ENCODE assay signal across 10 cellular contexts in genomic region chr19:3099347-3100145, GRCh38. TPM values are rescaled to one million over a fixed set of nuclear protein-coding genes. Genes with fewer than 3 reads are reported as not detected.
DNase-seq lines count a peak whose midpoint lies in the region; ATAC-seq and TF ChIP-seq lines count a peak whose summit lies in the region.
"Had no signal": no experiment of that assay in that cellular context is flagged by ENCODE, and none has a peak within 500 bp of the region (broad histone marks: within the 10 kb centered on the region; RNA-seq: fewer than 3 reads in every experiment).

No MANE protein-coding gene starts in this region.

- H3K9me3 Mint-ChIP-seq in MCF 10A (ENCODE audit: unreplicated experiment) = no peaks in the 10 kb centered on the region
- no peaks in the 10 kb centered on the region for H3K9me3 Mint-ChIP-seq in naive thymus-derived CD8-positive, alpha-beta T cell
- H3K9me3 Mint-ChIP-seq: activated CD8-positive, alpha-beta T cell treated with anti-CD3 and anti-CD28 coated beads for 36 hours had no signal

- H3K27ac ChIP-seq in mammary epithelial cell (ENCODE audit: insufficient read depth, low read depth, low read length) (no peak overlapping the region), coronary artery (peak overlapping the region; percentile 76 to 83), upper lobe of right lung (peak overlapping the region; percentile 84)
- H3K27ac ChIP-seq: foreskin keratinocyte had no signal

- H3K4me3 ChIP-seq in mammary epithelial cell (replicated peaks in 1 of 3; ENCODE audit: insufficient read depth in 1 of 3, low read depth in 2 of 3, low read length in 3 of 3) = no peak overlapping the region
- H3K4me3 ChIP-seq in coronary artery = peak overlapping the region; percentile 99
- H3K4me3 ChIP-seq in upper lobe of right lung = peak overlapping the region; percentile 69

- no peak overlapping the region for H3K9ac ChIP-seq in mammary epithelial cell (ENCODE audit: insufficient read depth, low read length)

- in situ Hi-C loops in mammary epithelial cell (cut with MboI; ENCODE audit: low sequenced_read_pairs in 2 of 2) = loop anchor here (10.0 kb wide), 2 partner anchors 135 to 145 kb away; no protein-coding TSS in a partner anchor

- no peaks in the 10 kb centered on the region for H3K27me3 ChIP-seq in mammary epithelial cell (ENCODE audit: insufficient read depth, low read length)
- no peaks in the 10 kb centered on the region for H3K27me3 ChIP-seq in upper lobe of right lung
- H3K27me3 ChIP-seq: foreskin keratinocyte had no signal

- H3K9me3 ChIP-seq in mammary epithelial cell (replicated peaks; ENCODE audit: insufficient read depth, low read length) (no peaks in the 10 kb centered on the region), upper lobe of right lung (no peaks in the 10 kb centered on the region)

- H3K27me3 Mint-ChIP-seq in MCF 10A (ENCODE audit: insufficient read depth, unreplicated experiment) = no peaks in the 10 kb centered on the region
- peaks cover 0 to 7% (median 0%) of the 10 kb centered on the region in 5 donors for H3K27me3 Mint-ChIP-seq in naive thymus-derived CD8-positive, alpha-beta T cell

- no peak overlapping the region for H2AFZ ChIP-seq in mammary epithelial cell (ENCODE audit: low read depth, low read length)

- WGBS in mammary epithelial cell (ENCODE audit: low coverage, missing lambda C conversion rate) = 90% methylated on average over 20 of the region's 29 CpGs

- TF ChIP-seq CTCF in MCF 10A (IDR thresholded peaks at IDR 0.05; ENCODE audit: unreplicated experiment) (no peak), mammary epithelial cell (conservative IDR thresholded peaks at IDR 0.05 in 1 of 2, IDR thresholded peaks at IDR 0.05 in 1 of 2; ENCODE audit: extremely low read depth in 1 of 2, insufficient read depth in 1 of 2, low read depth in 1 of 2, low read length in 2 of 2) (no peak), coronary artery (IDR thresholded peaks at IDR 0.05) (no peak), upper lobe of right lung (IDR thresholded peaks at IDR 0.05) (no peak)

- peaks cover 39% of the 10 kb centered on the region for H3K4me1 ChIP-seq in mammary epithelial cell (ENCODE audit: insufficient read depth, low read length)
- peaks cover 64% of the 10 kb centered on the region for H3K4me1 ChIP-seq in upper lobe of right lung
- H3K4me1 ChIP-seq: foreskin keratinocyte had no signal

- ATAC-seq in naive thymus-derived CD8-positive, alpha-beta T cell = no peak
- ATAC-seq in upper lobe of right lung = no peak
- no peak for ATAC-seq in GM21723 (IDR thresholded peaks at IDR 0.05; ENCODE audit: unreplicated experiment)
- ATAC-seq in GM18873 (IDR thresholded peaks at IDR 0.05; ENCODE audit: low FRiP score, unreplicated experiment) = no peak
- ATAC-seq: activated CD8-positive, alpha-beta T cell treated with anti-CD3 and anti-CD28 coated beads for 36 hours; foreskin keratinocyte had no signal

- H3K79me2 ChIP-seq in mammary epithelial cell (ENCODE audit: insufficient read depth, low read length) = peaks cover 94% of the 10 kb centered on the region

- peak overlapping the region; percentile 93 for H3K4me3 Mint-ChIP-seq in MCF 10A (ENCODE audit: unreplicated experiment)
- peak overlapping the region; percentile 73 to 88 (median 76) for H3K4me3 Mint-ChIP-seq in naive thymus-derived CD8-positive, alpha-beta T cell
- H3K4me3 Mint-ChIP-seq: activated CD8-positive, alpha-beta T cell treated with anti-CD3 and anti-CD28 coated beads for 36 hours had no signal

- H3K36me3 Mint-ChIP-seq in MCF 10A (ENCODE audit: insufficient read depth, unreplicated experiment) = peaks cover 7% of the 10 kb centered on the region
- no peaks in the 10 kb centered on the region for H3K36me3 Mint-ChIP-seq in naive thymus-derived CD8-positive, alpha-beta T cell

- dilution Hi-C loops in mammary epithelial cell (cut with HindIII; ENCODE audit: low sequenced_read_pairs) = loop anchor here (5.0 kb wide), 3 partner anchors 42 to 78 kb away; partner anchors contain the start of gene S1PR4

- no TSS peak for BruUV-seq in MCF 10A (replicated peaks; lab: Mats Ljungman, UMichigan)
- BruUV-seq in mammary epithelial cell (replicated peaks; lab: Mats Ljungman, UMichigan) = no TSS peak

- CTCF ChIA-PET in MCF 10A (lab: Yijun Ruan, JAX) (interaction anchor here (0.6 to 2.2 kb wide), 3 partner anchors 9 to 94 kb away, joined by 3 to 18 read pairs (median 3); no protein-coding TSS in a partner anchor), mammary epithelial cell (lab: Charles Lee; ENCODE audit: low non-redundant PET) (no interaction called here)

- H3K4me1 Mint-ChIP-seq in MCF 10A (ENCODE audit: insufficient read depth, unreplicated experiment) = peaks cover 24% of the 10 kb centered on the region
- peaks cover 23 to 42% (median 37%) of the 10 kb centered on the region in 4 donors for H3K4me1 Mint-ChIP-seq in naive thymus-derived CD8-positive, alpha-beta T cell

- H3K27ac Mint-ChIP-seq in MCF 10A (ENCODE audit: low read depth, unreplicated experiment) = peak overlapping the region; percentile 69
- H3K27ac Mint-ChIP-seq in naive thymus-derived CD8-positive, alpha-beta T cell = peak overlapping the region in 7 of 10 donors; percentile 55 to 96 (median 85)
- H3K27ac Mint-ChIP-seq: activated CD8-positive, alpha-beta T cell treated with anti-CD3 and anti-CD28 coated beads for 36 hours had no signal

- intact Hi-C loops in MCF 10A (cut with micrococcal nuclease) (no loop called here), mammary epithelial cell (cut with micrococcal nuclease) (loop anchor here (10.0 kb wide), 1 partner anchor 215 kb away; no protein-coding TSS in a partner anchor), upper lobe of right lung (cut with DNase I) (no loop called here)

- DNase-seq in MCF 10A (ENCODE audit: unreplicated experiment) = no peak
- no peak for DNase-seq in mammary epithelial cell
- DNase-seq in coronary artery (ENCODE audit: low spot score) = no peak
- DNase-seq in naive thymus-derived CD8-positive, alpha-beta T cell = no peak
- no peak for DNase-seq in upper lobe of right lung
- no peak for DNase-seq in SK-N-DZ (ENCODE audit: low spot score)
- DNase-seq: activated CD8-positive, alpha-beta T cell treated with anti-CD3 and anti-CD28 coated beads for 36 hours; foreskin keratinocyte had no signal

- peaks cover 4% of the 10 kb centered on the region for H4K20me1 ChIP-seq in mammary epithelial cell (ENCODE audit: insufficient read depth, low read length)

- H3K36me3 ChIP-seq in mammary epithelial cell (ENCODE audit: insufficient read depth, low read length) (no peaks in the 10 kb centered on the region), upper lobe of right lung (no peaks in the 10 kb centered on the region)

- POLR2A ChIA-PET in MCF 10A (lab: Yijun Ruan, JAX) = interaction anchor here (3.9 kb wide), 1 partner anchor 64 kb away, joined by 13 read pairs; no protein-coding TSS in a partner anchor
- POLR2A ChIA-PET in naive thymus-derived CD8-positive, alpha-beta T cell (lab: Charles Lee) = interaction anchor here (0.9 to 1.9 kb wide), 2 partner anchors 64 to 149 kb away, joined by 3 to 7 read pairs; no protein-coding TSS in a partner anchor

- H3K4me2 ChIP-seq in mammary epithelial cell (ENCODE audit: insufficient read depth, low read depth, low read length) = no peak overlapping the region

RNA-seq across cellular contexts. Expression of gene GNA11, which starts 5.4 kb away (rescaled TPM):
- total RNA-seq in MCF 10A (2022) = 40.9 and 48.1 TPM in 2 replicates
- 10 to 100 TPM; 68.1 to 91.4 TPM for total RNA-seq in mammary epithelial cell
- 67.4 TPM for polyA plus RNA-seq in mammary epithelial cell
- 86.9 TPM for polyA minus RNA-seq in mammary epithelial cell
- total RNA-seq in naive thymus-derived CD8-positive, alpha-beta T cell = 1 to 10 TPM; 5.1 to 5.4 TPM
- under 1 TPM; 0.43 to 0.60 (median 0.47) TPM for polyA plus RNA-seq in naive thymus-derived CD8-positive, alpha-beta T cell
- 66.3 TPM for total RNA-seq in upper lobe of right lung
- polyA plus RNA-seq in SK-N-DZ (2014; cell fraction: cytosol; rRNA removed) = 19.1 and 24.7 TPM in 2 replicates
- 24.0 and 25.2 TPM in 2 replicates for polyA plus RNA-seq in SK-N-DZ (2014; cell fraction: nucleus; rRNA removed)

RNA-seq across cellular contexts. Expression of gene GNA15, which starts 36.3 kb away (rescaled TPM):
- 32.9 and 47.1 TPM in 2 replicates for total RNA-seq in MCF 10A (2022)
- 100 to 1,000 TPM in 1 of 2 donors, 10 to 100 TPM in 1; 28.7 to 110 TPM for total RNA-seq in mammary epithelial cell
- polyA plus RNA-seq in mammary epithelial cell = 57.1 TPM
- 43.7 TPM for polyA minus RNA-seq in mammary epithelial cell
- total RNA-seq in naive thymus-derived CD8-positive, alpha-beta T cell = under 1 TPM; 0.36 to 0.39 TPM
- under 1 TPM in 1 of 3 donors, not detected in 2; 0.19 TPM for polyA plus RNA-seq in naive thymus-derived CD8-positive, alpha-beta T cell
- 18.6 TPM for total RNA-seq in upper lobe of right lung
- 0.24 TPM in 1 of 2 replicates, not detected in the other for polyA plus RNA-seq in SK-N-DZ (2014; cell fraction: cytosol; rRNA removed)
- polyA plus RNA-seq in SK-N-DZ (2014; cell fraction: nucleus; rRNA removed) = not detected in 2 replicates

RNA-seq across cellular contexts. Expression of gene TLE5, which starts 37.3 kb away (rescaled TPM):
- total RNA-seq in MCF 10A (2022) (266 and 273 TPM in 2 replicates), mammary epithelial cell (100 to 1,000 TPM; 348 to 349 TPM), upper lobe of right lung (458 TPM)
- 370 TPM for polyA plus RNA-seq in mammary epithelial cell
- 319 TPM for polyA minus RNA-seq in mammary epithelial cell
- 100 to 1,000 TPM; 981 to 983 TPM for total RNA-seq in naive thymus-derived CD8-positive, alpha-beta T cell
- polyA plus RNA-seq in naive thymus-derived CD8-positive, alpha-beta T cell = 100 to 1,000 TPM; 451 to 924 (median 555) TPM
- 197 and 209 TPM in 2 replicates for polyA plus RNA-seq in SK-N-DZ (2014; cell fraction: cytosol; rRNA removed)
- polyA plus RNA-seq in SK-N-DZ (2014; cell fraction: nucleus; rRNA removed) = 168 and 213 TPM in 2 replicates

Comparison
In these comparisons a context has a peak if more than half of its experiments do, and no peak if none do; other contexts are left out.
1. H3K4me3 ChIP-seq: peak in coronary artery (single experiment) and upper lobe of right lung (single experiment); none in mammary epithelial cell (0 of 3).
2. RNA of gene GNA15, which starts 36.3 kb away (total RNA-seq): 28.7 to 110 TPM in mammary epithelial cell, 32.9 to 47.1 TPM in MCF 10A and 18.6 TPM in upper lobe of right lung (single experiment); 0.36 to 0.39 TPM in naive thymus-derived CD8-positive, alpha-beta T cell; every median in the first group is over 10 times any median in the second.